ENCODE assay signal across 1 cellular context in the genomic region with DNA sequence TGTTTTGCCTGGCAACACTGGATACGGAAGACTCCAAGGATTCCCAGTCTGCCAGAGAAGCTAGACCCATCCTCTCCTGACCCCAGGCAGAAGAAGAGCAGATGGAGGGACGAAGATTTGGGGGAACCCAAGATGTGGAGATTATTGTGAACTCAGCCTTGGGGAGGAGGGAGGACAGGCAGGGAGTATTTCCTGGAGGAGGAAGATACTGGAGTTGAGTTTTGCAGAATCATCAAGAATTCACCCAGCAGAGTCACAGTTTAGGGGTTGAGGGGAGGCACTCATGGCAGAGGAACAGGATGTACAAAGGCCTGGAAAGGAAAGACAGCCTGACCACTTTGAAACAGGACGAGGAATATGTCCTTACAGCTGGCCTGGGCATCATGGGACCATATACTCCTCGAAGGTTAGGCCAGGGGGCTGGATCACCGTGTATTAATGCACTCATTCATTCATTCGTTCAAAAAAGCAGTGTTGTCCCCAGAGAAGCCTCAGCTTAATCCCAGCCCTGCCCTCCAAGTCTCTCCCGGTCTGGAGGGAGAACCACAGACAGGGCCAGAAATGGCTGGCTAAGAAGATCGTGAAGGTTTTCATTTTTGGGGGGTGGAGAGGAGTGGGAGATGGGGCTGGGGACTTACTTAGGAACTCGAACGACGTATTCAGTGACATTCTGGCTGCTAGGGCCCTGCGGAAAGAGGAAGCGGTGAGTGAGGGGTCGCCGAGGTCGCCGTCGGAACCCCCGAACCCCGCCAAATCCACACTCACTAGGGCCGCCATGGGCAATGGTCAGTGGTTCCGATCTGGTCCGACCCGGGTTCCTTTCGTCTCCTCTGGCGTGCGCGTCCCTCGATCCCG.
TF ChIP-seq lines count a peak whose summit lies in the region.

No MANE protein-coding gene starts in this region.

TF ChIP-seq in GM12878, 131 proteins besides CTCF, POLR2A, EP300 and RAD21:
- no peak for TF ChIP-seq SMC3 (IDR thresholded peaks at IDR 0.05; ENCODE audit: borderline replicate concordance, low read length)
- no peak for TF ChIP-seq SUPT20H (IDR thresholded peaks at IDR 0.05; ENCODE audit: borderline replicate concordance, control insufficient read depth, low read depth, low read length)
- TF ChIP-seq NR2F1 (conservative IDR thresholded peaks at IDR 0.05), result peak; percentile 87
- TF ChIP-seq YY1 (IDR thresholded peaks at IDR 0.05; ENCODE audit: low read depth, low read length), result no peak
- no peak for TF ChIP-seq CHD1 (IDR thresholded peaks at IDR 0.05; ENCODE audit: low read depth, low read length)
- TF ChIP-seq, protein P1, sequence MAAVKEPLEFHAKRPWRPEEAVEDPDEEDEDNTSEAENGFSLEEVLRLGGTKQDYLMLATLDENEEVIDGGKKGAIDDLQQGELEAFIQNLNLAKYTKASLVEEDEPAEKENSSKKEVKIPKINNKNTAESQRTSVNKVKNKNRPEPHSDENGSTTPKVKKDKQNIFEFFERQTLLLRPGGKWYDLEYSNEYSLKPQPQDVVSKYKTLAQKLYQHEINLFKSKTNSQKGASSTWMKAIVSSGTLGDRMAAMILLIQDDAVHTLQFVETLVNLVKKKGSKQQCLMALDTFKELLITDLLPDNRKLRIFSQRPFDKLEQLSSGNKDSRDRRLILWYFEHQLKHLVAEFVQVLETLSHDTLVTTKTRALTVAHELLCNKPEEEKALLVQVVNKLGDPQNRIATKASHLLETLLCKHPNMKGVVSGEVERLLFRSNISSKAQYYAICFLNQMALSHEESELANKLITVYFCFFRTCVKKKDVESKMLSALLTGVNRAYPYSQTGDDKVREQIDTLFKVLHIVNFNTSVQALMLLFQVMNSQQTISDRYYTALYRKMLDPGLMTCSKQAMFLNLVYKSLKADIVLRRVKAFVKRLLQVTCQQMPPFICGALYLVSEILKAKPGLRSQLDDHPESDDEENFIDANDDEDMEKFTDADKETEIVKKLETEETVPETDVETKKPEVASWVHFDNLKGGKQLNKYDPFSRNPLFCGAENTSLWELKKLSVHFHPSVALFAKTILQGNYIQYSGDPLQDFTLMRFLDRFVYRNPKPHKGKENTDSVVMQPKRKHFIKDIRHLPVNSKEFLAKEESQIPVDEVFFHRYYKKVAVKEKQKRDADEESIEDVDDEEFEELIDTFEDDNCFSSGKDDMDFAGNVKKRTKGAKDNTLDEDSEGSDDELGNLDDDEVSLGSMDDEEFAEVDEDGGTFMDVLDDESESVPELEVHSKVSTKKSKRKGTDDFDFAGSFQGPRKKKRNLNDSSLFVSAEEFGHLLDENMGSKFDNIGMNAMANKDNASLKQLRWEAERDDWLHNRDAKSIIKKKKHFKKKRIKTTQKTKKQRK (IDR thresholded peaks at IDR 0.05; ENCODE audit: low read depth, low read length), result no peak
- no peak for TF ChIP-seq ETV6 (conservative IDR thresholded peaks at IDR 0.05 in 1 of 2, IDR thresholded peaks at IDR 0.05 in 1 of 2; ENCODE audit: borderline replicate concordance in 1 of 2, low read depth in 1 of 2)
- TF ChIP-seq HCFC1 (IDR thresholded peaks at IDR 0.05; ENCODE audit: low read length), result no peak
- TF ChIP-seq SP1 (IDR thresholded peaks at IDR 0.05; ENCODE audit: low read depth, low read length), result no peak
- TF ChIP-seq, protein P2, sequence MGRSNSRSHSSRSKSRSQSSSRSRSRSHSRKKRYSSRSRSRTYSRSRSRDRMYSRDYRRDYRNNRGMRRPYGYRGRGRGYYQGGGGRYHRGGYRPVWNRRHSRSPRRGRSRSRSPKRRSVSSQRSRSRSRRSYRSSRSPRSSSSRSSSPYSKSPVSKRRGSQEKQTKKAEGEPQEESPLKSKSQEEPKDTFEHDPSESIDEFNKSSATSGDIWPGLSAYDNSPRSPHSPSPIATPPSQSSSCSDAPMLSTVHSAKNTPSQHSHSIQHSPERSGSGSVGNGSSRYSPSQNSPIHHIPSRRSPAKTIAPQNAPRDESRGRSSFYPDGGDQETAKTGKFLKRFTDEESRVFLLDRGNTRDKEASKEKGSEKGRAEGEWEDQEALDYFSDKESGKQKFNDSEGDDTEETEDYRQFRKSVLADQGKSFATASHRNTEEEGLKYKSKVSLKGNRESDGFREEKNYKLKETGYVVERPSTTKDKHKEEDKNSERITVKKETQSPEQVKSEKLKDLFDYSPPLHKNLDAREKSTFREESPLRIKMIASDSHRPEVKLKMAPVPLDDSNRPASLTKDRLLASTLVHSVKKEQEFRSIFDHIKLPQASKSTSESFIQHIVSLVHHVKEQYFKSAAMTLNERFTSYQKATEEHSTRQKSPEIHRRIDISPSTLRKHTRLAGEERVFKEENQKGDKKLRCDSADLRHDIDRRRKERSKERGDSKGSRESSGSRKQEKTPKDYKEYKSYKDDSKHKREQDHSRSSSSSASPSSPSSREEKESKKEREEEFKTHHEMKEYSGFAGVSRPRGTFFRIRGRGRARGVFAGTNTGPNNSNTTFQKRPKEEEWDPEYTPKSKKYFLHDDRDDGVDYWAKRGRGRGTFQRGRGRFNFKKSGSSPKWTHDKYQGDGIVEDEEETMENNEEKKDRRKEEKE (IDR thresholded peaks at IDR 0.05), result no peak
- no peak for TF ChIP-seq NR2C2 (IDR thresholded peaks at IDR 0.05; ENCODE audit: borderline replicate concordance, control insufficient read depth, insufficient read length, low read depth)
- TF ChIP-seq TCF12 (IDR thresholded peaks at IDR 0.05; ENCODE audit: low read depth, low read length), result no peak
- no peak for TF ChIP-seq BHLHE40 (IDR thresholded peaks at IDR 0.05; ENCODE audit: borderline replicate concordance in 1 of 2, low read depth in 2 of 2, low read length in 1 of 2)
- 0 out of 2 replicates have a peak, but pooled peaks have one; percentile 63 for TF ChIP-seq ASH2L (IDR thresholded peaks at IDR 0.05; ENCODE audit: borderline replicate concordance, low read depth)
- TF ChIP-seq LARP7 (IDR thresholded peaks at IDR 0.05), result no peak
- TF ChIP-seq RCOR1 (conservative IDR thresholded peaks at IDR 0.05; ENCODE audit: low read depth, low read length), result no peak
- TF ChIP-seq, protein P3, sequence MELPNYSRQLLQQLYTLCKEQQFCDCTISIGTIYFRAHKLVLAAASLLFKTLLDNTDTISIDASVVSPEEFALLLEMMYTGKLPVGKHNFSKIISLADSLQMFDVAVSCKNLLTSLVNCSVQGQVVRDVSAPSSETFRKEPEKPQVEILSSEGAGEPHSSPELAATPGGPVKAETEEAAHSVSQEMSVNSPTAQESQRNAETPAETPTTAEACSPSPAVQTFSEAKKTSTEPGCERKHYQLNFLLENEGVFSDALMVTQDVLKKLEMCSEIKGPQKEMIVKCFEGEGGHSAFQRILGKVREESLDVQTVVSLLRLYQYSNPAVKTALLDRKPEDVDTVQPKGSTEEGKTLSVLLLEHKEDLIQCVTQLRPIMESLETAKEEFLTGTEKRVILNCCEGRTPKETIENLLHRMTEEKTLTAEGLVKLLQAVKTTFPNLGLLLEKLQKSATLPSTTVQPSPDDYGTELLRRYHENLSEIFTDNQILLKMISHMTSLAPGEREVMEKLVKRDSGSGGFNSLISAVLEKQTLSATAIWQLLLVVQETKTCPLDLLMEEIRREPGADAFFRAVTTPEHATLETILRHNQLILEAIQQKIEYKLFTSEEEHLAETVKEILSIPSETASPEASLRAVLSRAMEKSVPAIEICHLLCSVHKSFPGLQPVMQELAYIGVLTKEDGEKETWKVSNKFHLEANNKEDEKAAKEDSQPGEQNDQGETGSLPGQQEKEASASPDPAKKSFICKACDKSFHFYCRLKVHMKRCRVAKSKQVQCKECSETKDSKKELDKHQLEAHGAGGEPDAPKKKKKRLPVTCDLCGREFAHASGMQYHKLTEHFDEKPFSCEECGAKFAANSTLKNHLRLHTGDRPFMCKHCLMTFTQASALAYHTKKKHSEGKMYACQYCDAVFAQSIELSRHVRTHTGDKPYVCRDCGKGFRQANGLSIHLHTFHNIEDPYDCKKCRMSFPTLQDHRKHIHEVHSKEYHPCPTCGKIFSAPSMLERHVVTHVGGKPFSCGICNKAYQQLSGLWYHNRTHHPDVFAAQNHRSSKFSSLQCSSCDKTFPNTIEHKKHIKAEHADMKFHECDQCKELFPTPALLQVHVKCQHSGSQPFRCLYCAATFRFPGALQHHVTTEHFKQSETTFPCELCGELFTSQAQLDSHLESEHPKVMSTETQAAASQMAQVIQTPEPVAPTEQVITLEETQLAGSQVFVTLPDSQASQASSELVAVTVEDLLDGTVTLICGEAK (IDR thresholded peaks at IDR 0.05; ENCODE audit: borderline replicate concordance), result no peak
- TF ChIP-seq ZNF24 (IDR thresholded peaks at IDR 0.05), result peak; percentile 90
- TF ChIP-seq BRCA1 (IDR thresholded peaks at IDR 0.05; ENCODE audit: low read depth, low read length), result no peak
- no peak for TF ChIP-seq PAX5 (IDR thresholded peaks at IDR 0.05; ENCODE audit: borderline replicate concordance, low read depth, low read length)
- TF ChIP-seq, protein P4, sequence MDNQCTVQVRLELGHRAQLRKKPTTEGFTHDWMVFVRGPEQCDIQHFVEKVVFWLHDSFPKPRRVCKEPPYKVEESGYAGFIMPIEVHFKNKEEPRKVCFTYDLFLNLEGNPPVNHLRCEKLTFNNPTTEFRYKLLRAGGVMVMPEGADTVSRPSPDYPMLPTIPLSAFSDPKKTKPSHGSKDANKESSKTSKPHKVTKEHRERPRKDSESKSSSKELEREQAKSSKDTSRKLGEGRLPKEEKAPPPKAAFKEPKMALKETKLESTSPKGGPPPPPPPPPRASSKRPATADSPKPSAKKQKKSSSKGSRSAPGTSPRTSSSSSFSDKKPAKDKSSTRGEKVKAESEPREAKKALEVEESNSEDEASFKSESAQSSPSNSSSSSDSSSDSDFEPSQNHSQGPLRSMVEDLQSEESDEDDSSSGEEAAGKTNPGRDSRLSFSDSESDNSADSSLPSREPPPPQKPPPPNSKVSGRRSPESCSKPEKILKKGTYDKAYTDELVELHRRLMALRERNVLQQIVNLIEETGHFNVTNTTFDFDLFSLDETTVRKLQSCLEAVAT (IDR thresholded peaks at IDR 0.05), result no peak; the same call in 1 of the 2 replicates
- no peak for TF ChIP-seq KAT2A (conservative IDR thresholded peaks at IDR 0.05; ENCODE audit: control insufficient read depth, low read depth, low read length)
- 0 out of 2 replicates have a peak, but pooled peaks have one; percentile 47 for TF ChIP-seq SMARCA5 (IDR thresholded peaks at IDR 0.05)
- TF ChIP-seq RBBP5 (conservative IDR thresholded peaks at IDR 0.05), result no peak
- TF ChIP-seq DPF2 (IDR thresholded peaks at IDR 0.05), result 0 out of 2 replicates have a peak, but pooled peaks have one; percentile 14
- no peak for TF ChIP-seq NRF1 (conservative IDR thresholded peaks at IDR 0.05; ENCODE audit: low read depth, low read length)
- TF ChIP-seq, protein P5, sequence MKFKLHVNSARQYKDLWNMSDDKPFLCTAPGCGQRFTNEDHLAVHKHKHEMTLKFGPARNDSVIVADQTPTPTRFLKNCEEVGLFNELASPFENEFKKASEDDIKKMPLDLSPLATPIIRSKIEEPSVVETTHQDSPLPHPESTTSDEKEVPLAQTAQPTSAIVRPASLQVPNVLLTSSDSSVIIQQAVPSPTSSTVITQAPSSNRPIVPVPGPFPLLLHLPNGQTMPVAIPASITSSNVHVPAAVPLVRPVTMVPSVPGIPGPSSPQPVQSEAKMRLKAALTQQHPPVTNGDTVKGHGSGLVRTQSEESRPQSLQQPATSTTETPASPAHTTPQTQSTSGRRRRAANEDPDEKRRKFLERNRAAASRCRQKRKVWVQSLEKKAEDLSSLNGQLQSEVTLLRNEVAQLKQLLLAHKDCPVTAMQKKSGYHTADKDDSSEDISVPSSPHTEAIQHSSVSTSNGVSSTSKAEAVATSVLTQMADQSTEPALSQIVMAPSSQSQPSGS (IDR thresholded peaks at IDR 0.05; ENCODE audit: low read length), result no peak
- peak; percentile 42; the same call in 1 of the 2 replicates for TF ChIP-seq SPI1 (IDR thresholded peaks at IDR 0.05; ENCODE audit: borderline replicate concordance, insufficient read depth, low read depth, low read length)
- no peak for TF ChIP-seq NR2C1 (IDR thresholded peaks at IDR 0.05)
- TF ChIP-seq BCL11A (IDR thresholded peaks at IDR 0.05; ENCODE audit: low read depth, low read length), result no peak
- TF ChIP-seq ATF7 (IDR thresholded peaks at IDR 0.05; ENCODE audit: low read depth), result no peak
- TF ChIP-seq, protein P6, sequence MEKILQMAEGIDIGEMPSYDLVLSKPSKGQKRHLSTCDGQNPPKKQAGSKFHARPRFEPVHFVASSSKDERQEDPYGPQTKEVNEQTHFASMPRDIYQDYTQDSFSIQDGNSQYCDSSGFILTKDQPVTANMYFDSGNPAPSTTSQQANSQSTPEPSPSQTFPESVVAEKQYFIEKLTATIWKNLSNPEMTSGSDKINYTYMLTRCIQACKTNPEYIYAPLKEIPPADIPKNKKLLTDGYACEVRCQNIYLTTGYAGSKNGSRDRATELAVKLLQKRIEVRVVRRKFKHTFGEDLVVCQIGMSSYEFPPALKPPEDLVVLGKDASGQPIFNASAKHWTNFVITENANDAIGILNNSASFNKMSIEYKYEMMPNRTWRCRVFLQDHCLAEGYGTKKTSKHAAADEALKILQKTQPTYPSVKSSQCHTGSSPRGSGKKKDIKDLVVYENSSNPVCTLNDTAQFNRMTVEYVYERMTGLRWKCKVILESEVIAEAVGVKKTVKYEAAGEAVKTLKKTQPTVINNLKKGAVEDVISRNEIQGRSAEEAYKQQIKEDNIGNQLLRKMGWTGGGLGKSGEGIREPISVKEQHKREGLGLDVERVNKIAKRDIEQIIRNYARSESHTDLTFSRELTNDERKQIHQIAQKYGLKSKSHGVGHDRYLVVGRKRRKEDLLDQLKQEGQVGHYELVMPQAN (conservative IDR thresholded peaks at IDR 0.05), result no peak
- TF ChIP-seq RAD51 (IDR thresholded peaks at IDR 0.05), result no peak
- TF ChIP-seq JUNB (IDR thresholded peaks at IDR 0.05), result no peak
- TF ChIP-seq POU2F2 (IDR thresholded peaks at IDR 0.05; ENCODE audit: borderline replicate concordance, low read depth, low read length), result no peak
- TF ChIP-seq ZNF384 (IDR thresholded peaks at IDR 0.05; ENCODE audit: borderline replicate concordance, low read depth, low read length), result no peak
- TF ChIP-seq, protein P7, sequence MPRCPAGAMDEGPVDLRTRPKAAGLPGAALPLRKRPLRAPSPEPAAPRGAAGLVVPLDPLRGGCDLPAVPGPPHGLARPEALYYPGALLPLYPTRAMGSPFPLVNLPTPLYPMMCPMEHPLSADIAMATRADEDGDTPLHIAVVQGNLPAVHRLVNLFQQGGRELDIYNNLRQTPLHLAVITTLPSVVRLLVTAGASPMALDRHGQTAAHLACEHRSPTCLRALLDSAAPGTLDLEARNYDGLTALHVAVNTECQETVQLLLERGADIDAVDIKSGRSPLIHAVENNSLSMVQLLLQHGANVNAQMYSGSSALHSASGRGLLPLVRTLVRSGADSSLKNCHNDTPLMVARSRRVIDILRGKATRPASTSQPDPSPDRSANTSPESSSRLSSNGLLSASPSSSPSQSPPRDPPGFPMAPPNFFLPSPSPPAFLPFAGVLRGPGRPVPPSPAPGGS (IDR thresholded peaks at IDR 0.05; ENCODE audit: borderline replicate concordance, insufficient read depth, low read depth, low read length, poor library complexity, severe bottlenecking), result no peak
- TF ChIP-seq RFX5 (IDR thresholded peaks at IDR 0.05; ENCODE audit: low read depth, low read length), result no peak
- TF ChIP-seq HDAC2 (IDR thresholded peaks at IDR 0.05), result no peak
- no peak for TF ChIP-seq KDM1A (IDR thresholded peaks at IDR 0.05; ENCODE audit: borderline replicate concordance)
